ENCODE assay signal across 24 cellular contexts in the genomic region with DNA sequence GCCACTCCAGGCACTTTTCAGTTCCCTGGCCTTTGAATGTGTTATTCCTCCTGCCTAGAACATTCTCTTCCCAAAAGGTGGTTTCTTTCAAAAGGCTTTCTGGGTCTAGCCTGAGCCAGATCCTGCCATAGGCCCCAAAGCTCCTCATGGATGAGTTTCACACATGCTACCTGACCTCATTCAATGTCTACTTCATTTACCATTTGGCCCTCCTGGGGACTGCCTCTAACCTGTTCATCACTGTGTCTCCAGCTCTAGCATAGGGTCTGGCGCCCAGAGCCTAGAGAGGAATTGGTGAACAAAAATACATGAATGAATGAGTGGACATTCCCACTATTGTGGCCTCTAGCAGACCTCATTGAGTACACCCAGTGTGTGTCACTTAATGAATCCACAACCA. TPM values are rescaled to one million over a fixed set of nuclear protein-coding genes. Genes with fewer than 3 reads are reported as not detected.
"Had no signal": no experiment of that assay in that cellular context is flagged by ENCODE, and none has a peak within 500 bp of the region (broad histone marks: within the 10 kb centered on the region; RNA-seq: fewer than 3 reads in every experiment).

No MANE protein-coding gene starts in this region.

- H3K4me3 ChIP-seq: adrenal gland, body of pancreas, breast epithelium had no signal

- H3K9me3 Mint-ChIP-seq: activated CD4-positive, alpha-beta T cell treated with anti-CD3 and anti-CD28 coated beads, Interleukin-2, amount 10 ng/mL, durations not matched to agents 24 days and 14 days; activated CD8-positive, alpha-beta T cell treated with anti-CD3 and anti-CD28 coated beads for 36 hours; activated naive CD4-positive, alpha-beta T cell treated with anti-CD3 and anti-CD28 coated beads for 36 hours; activated naive CD4-positive, alpha-beta T cell treated with anti-CD3 and anti-CD28 coated beads, Interleukin-2, amount 50 U/mL, for 72 hours; activated T-cell treated with anti-CD3 and anti-CD28 coated beads, Interleukin-2, amount 50 U/mL, for 4 hours had no signal

- H3K36me3 Mint-ChIP-seq: activated naive CD4-positive, alpha-beta T cell treated with anti-CD3 and anti-CD28 coated beads, Interleukin-2, amount 50 U/mL, for 72 hours had no signal

- FAIRE-seq: astrocyte, RCC 7860 had no signal

- H3K4me1 ChIP-seq: adrenal gland, breast epithelium had no signal

- H3K27ac Mint-ChIP-seq: activated CD4-positive, alpha-beta T cell treated with anti-CD3 and anti-CD28 coated beads, Interleukin-2, amount 10 ng/mL, durations not matched to agents 24 days and 14 days; activated CD8-positive, alpha-beta T cell treated with anti-CD3 and anti-CD28 coated beads for 36 hours; activated naive CD4-positive, alpha-beta T cell treated with anti-CD3 and anti-CD28 coated beads for 36 hours; activated naive CD4-positive, alpha-beta T cell treated with anti-CD3 and anti-CD28 coated beads, Interleukin-2, amount 50 U/mL, for 72 hours had no signal

- H3K36me3 ChIP-seq: adrenal gland, breast epithelium had no signal

- DNase-seq: activated CD4-positive, alpha-beta T cell treated with anti-CD3 and anti-CD28 coated beads, Interleukin-2, amount 10 ng/mL, durations not matched to agents 24 days and 14 days; activated CD4-positive, alpha-beta T cell treated with anti-CD3 and anti-CD28 coated beads, Interleukin-2, amount 50 U/mL, for 4 hours; activated CD8-positive, alpha-beta T cell treated with anti-CD3 and anti-CD28 coated beads for 36 hours; activated gamma-delta T cell; activated naive CD4-positive, alpha-beta T cell treated with anti-CD3 and anti-CD28 coated beads for 36 hours; activated T-cell treated with anti-CD3 and anti-CD28 coated beads for 4 hours; activated T-cell treated with anti-CD3 and anti-CD28 coated beads, Interleukin-2, amount 50 U/mL, for 4 hours; NCI-H1105; NCI-H1417 treated with DMSO at 0.1 percent for 48 hours; NCI-H1930; NCI-H2081 treated with DMSO at 0.1 percent for 48 hours; NCI-H510A; NCI-H526; NCI-H748 treated with DMSO at 0.1 percent for 48 hours; NK-92 treated with Interleukin-12 subunit alpha and Interleukin-12 subunit beta, amount 100 ng/mL, for 24 hours; PC-3; Right ventricle myocardium superior; T1000 had no signal

- H3K27ac ChIP-seq: adrenal gland, body of pancreas, breast epithelium had no signal

- H3K27me3 ChIP-seq: adrenal gland, body of pancreas, breast epithelium had no signal

- ATAC-seq: activated CD8-positive, alpha-beta T cell treated with anti-CD3 and anti-CD28 coated beads for 36 hours; activated naive CD4-positive, alpha-beta T cell treated with anti-CD3 and anti-CD28 coated beads, Interleukin-2, amount 50 U/mL, for 72 hours; activated T-cell treated with anti-CD3 and anti-CD28 coated beads, Interleukin-2, amount 50 U/mL, for 4 hours; body of pancreas; PC-3 had no signal

- H3K9me3 ChIP-seq: adrenal gland, body of pancreas, breast epithelium had no signal

- H3K4me3 Mint-ChIP-seq: activated CD4-positive, alpha-beta T cell treated with anti-CD3 and anti-CD28 coated beads, Interleukin-2, amount 10 ng/mL, durations not matched to agents 24 days and 14 days; activated CD8-positive, alpha-beta T cell treated with anti-CD3 and anti-CD28 coated beads for 36 hours; activated naive CD4-positive, alpha-beta T cell treated with anti-CD3 and anti-CD28 coated beads for 36 hours; activated T-cell treated with anti-CD3 and anti-CD28 coated beads, Interleukin-2, amount 50 U/mL, for 4 hours had no signal

RNA-seq across cellular contexts. Expression of a gene that starts 24.4 kb away (rescaled TPM):
- total RNA-seq: activated CD8-positive, alpha-beta T cell treated with anti-CD3 and anti-CD28 coated beads for 36 hours; activated naive CD4-positive, alpha-beta T cell treated with anti-CD3 and anti-CD28 coated beads for 36 hours; activated naive CD4-positive, alpha-beta T cell treated with anti-CD3 and anti-CD28 coated beads, Interleukin-2, amount 50 U/mL, for 72 hours had no signal
